Comparison of ENCODE assay signal across 24 cellular contexts in genomic region chr16:58859958-58860669, GRCh38.
DNase-seq lines count a peak whose midpoint lies in the region; ATAC-seq and TF ChIP-seq lines count a peak whose summit lies in the region.
"Had no signal": no experiment of that assay in that cellular context is flagged by ENCODE, and none has a peak within 500 bp of the region (broad histone marks: within the 10 kb centered on the region; RNA-seq: fewer than 3 reads in every experiment).

No MANE protein-coding gene starts in this region.

- H3K27me3 ChIP-seq in SK-N-SH (ENCODE audit: insufficient read depth) (no peaks in the 10 kb centered on the region), body of pancreas (no peaks in the 10 kb centered on the region)
- H3K27me3 ChIP-seq: BE2C had no signal

- TF ChIP-seq POLR2A in NB4 (IDR thresholded peaks at IDR 0.05; ENCODE audit: extremely low read depth, insufficient read length) (no peak), body of pancreas (IDR thresholded peaks at IDR 0.05) (no peak)

- no peak overlapping the region for H3K4me3 ChIP-seq in SK-N-SH (ENCODE audit: low read depth in 2 of 2, low read length in 1 of 2)
- no peak overlapping the region for H3K4me3 ChIP-seq in NB4 (ENCODE audit: low read depth, low read length)
- no peak overlapping the region for H3K4me3 ChIP-seq in body of pancreas
- H3K4me3 ChIP-seq: smooth muscle cell had no signal

- CTCF ChIA-PET in SK-N-SH (lab: Yijun Ruan, JAX): interaction anchor here (1.2 to 2.2 kb wide), 2 partner anchors 16 to 45 kb away, joined by 4 to 6 read pairs; no protein-coding TSS in a partner anchor

- intact Hi-C loops in body of pancreas (cut with DNase I): no loop called here

- H4K20me1 ChIP-seq in SK-N-SH (ENCODE audit: insufficient read depth): no peaks in the 10 kb centered on the region

- H3K36me3 ChIP-seq in SK-N-SH (replicated peaks in 1 of 2; ENCODE audit: control insufficient read depth in 1 of 2, insufficient read depth in 2 of 2, low read length in 1 of 2): no peaks in the 10 kb centered on the region
- no peaks in the 10 kb centered on the region for H3K36me3 ChIP-seq in body of pancreas (replicated peaks in 1 of 2; ENCODE audit: insufficient read depth in 1 of 2, low read depth in 2 of 2)
- H3K36me3 ChIP-seq: BE2C had no signal

- H3K9me3 ChIP-seq in SK-N-SH: no peaks in the 10 kb centered on the region
- no peaks in the 10 kb centered on the region for H3K9me3 ChIP-seq in body of pancreas
- H3K9me3 ChIP-seq: BE2C had no signal

- H3K4me2 ChIP-seq in SK-N-SH: no peak overlapping the region
- H3K4me2 ChIP-seq: smooth muscle cell had no signal

- H2AFZ ChIP-seq in SK-N-SH (ENCODE audit: low read depth): no peak overlapping the region

- no peaks in the 10 kb centered on the region for H3K9me2 ChIP-seq in SK-N-SH

- H3K4me1 ChIP-seq in SK-N-SH (ENCODE audit: control insufficient read depth in 1 of 2, insufficient read depth in 2 of 2, low read depth in 1 of 2, low read length in 1 of 2) (peaks cover 0 to 8% of the 10 kb centered on the region in 2 experiments; a peak in 2 of 4 replicates), body of pancreas (no peaks in the 10 kb centered on the region)
- H3K4me1 ChIP-seq: BE2C had no signal

- TF ChIP-seq RAD21 in SK-N-SH (IDR thresholded peaks at IDR 0.05; ENCODE audit: low read length): no peak

- ATAC-seq in SK-N-SH treated with all-trans-retinoic acid at 6 μM for 48 hours: no peak
- ATAC-seq in body of pancreas: no peak
- ATAC-seq: activated CD4-positive, alpha-beta T cell treated with anti-CD3 and anti-CD28 coated beads for 36 hours; activated naive CD8-positive, alpha-beta T cell treated with anti-CD3 and anti-CD28 coated beads, Interleukin-2, amount 50 U/mL, for 24 hours; stimulated activated effector memory CD8-positive, alpha-beta T cell treated with anti-CD3 and anti-CD28 coated beads, Interleukin-12 subunit alpha, Interleukin-12 subunit beta, amount 100 ng/mL, for 72 hours had no signal

- H3K79me2 ChIP-seq in SK-N-SH (ENCODE audit: insufficient read depth): no peaks in the 10 kb centered on the region

- H3K27ac ChIP-seq in SK-N-SH (ENCODE audit: low read depth in 2 of 2, low read length in 1 of 2) (no peak overlapping the region), body of pancreas (no peak overlapping the region)
- H3K27ac ChIP-seq: epithelial cell of prostate, RWPE1 had no signal

- H3K9ac ChIP-seq in SK-N-SH: no peak overlapping the region

- TF ChIP-seq CTCF in SK-N-SH (IDR thresholded peaks at IDR 0.05) (no peak), NB4 (IDR thresholded peaks at IDR 0.05; ENCODE audit: low read depth, low read length) (no peak), body of pancreas (IDR thresholded peaks at IDR 0.05) (no peak)

- WGBS in SK-N-SH (ENCODE audit: low lambda C conversion rate): 6% methylated on average over 6 of the region's 6 CpGs
- WGBS in body of pancreas, 2 donors: 35 to 55% methylated on average over 6 of the region's 6 CpGs

- POLR2A ChIA-PET in SK-N-SH (lab: Yijun Ruan, JAX): no interaction called here

- no peaks in the 10 kb centered on the region for H3F3A ChIP-seq in SK-N-SH (replicated peaks; ENCODE audit: insufficient read depth)

- DNase-seq in SK-N-SH (peak; percentile 49), NB4 (ENCODE audit: low read depth) (peak; percentile 57), UCSD-AML1 (lab: John Stamatoyannopoulos, UW; ENCODE audit: unreplicated experiment) (peak; percentile 66), pons (ENCODE audit: low spot score) (peak; percentile 36), body of pancreas (no peak)
- DNase-seq in stimulated activated CD4-positive, alpha-beta T cell treated with anti-CD3 and anti-CD28 coated beads, Interleukin-2, amount 100 ng/mL, for 24 hours: no peak
- DNase-seq in stimulated activated CD4-positive, alpha-beta T cell treated with anti-CD3 and anti-CD28 coated beads, Interleukin-4, amount 100 ng/mL, for 1 hour: no peak
- DNase-seq: activated CD4-positive, alpha-beta T cell treated with anti-CD3 and anti-CD28 coated beads for 36 hours; activated CD8-positive, alpha-beta memory T cell treated with anti-CD3 and anti-CD28 coated beads for 24 hours; activated gamma-delta T cell treated with Interleukin-2 at 50 U/mL for 16 hours; activated naive CD8-positive, alpha-beta T cell treated with anti-CD3 and anti-CD28 coated beads, Interleukin-2, amount 50 U/mL, for 24 hours; activated T-cell treated with anti-CD3 and anti-CD28 coated beads, Interleukin-2, amount 50 U/mL, for 24 hours; BE2C; COR-L47; DND-41; effector CD4-positive, alpha-beta T cell; HCEC 1CT; NCI-H1436 treated with DMSO at 0.1 percent for 48 hours; NCI-H526 had no signal

- TF ChIP-seq EP300 in SK-N-SH (IDR thresholded peaks at IDR 0.05; ENCODE audit: borderline replicate concordance in 1 of 2, low read depth in 1 of 2, low read length in 1 of 2): peak in 1 of 2 experiments; percentile 58; a peak in 1 of 4 replicates

TF ChIP-seq in SK-N-SH, 30 proteins besides CTCF, POLR2A, EP300 and RAD21:
- TF ChIP-seq GABPA (IDR thresholded peaks at IDR 0.05; ENCODE audit: low read depth) (no peak), MXI1 (IDR thresholded peaks at IDR 0.05; ENCODE audit: low read depth, low read length) (no peak), GATA2 (CRISPR knock-in tag; IDR thresholded peaks at IDR 0.05) (peak; percentile 90), USF2 (IDR thresholded peaks at IDR 0.05; ENCODE audit: borderline replicate concordance, low read depth, low read length) (no peak), RCOR1 (IDR thresholded peaks at IDR 0.05; ENCODE audit: low read length) (peak; percentile 19; the same call in 1 of the 2 replicates)
TF ChIP-seq in SK-N-SH: peak in this region for 2.

TF ChIP-seq in SK-N-SH treated with all-trans-retinoic acid at 6 μM for 48 hours, 23 proteins besides CTCF, POLR2A, EP300 and RAD21:
- TF ChIP-seq SNAI2 (CRISPR knock-in tag; IDR thresholded peaks at IDR 0.05) (no peak), CSDC2 (CRISPR knock-in tag; IDR thresholded peaks at IDR 0.05) (no peak)

Comparison
In these comparisons a context has a peak if more than half of its experiments do, and no peak if none do; other contexts are left out.
1. DNase-seq: peak in SK-N-SH (single experiment), NB4 (single experiment), UCSD-AML1 (single experiment) and pons (single experiment); none in stimulated activated CD4-positive, alpha-beta T cell treated with anti-CD3 and anti-CD28 coated beads, Interleukin-2, amount 100 ng/mL, for 24 hours (0 of 2), body of pancreas (0 of 4) and stimulated activated CD4-positive, alpha-beta T cell treated with anti-CD3 and anti-CD28 coated beads, Interleukin-4, amount 100 ng/mL, for 1 hour (single experiment).